8 cellular contexts compared by ENCODE assay signal in the genomic region with DNA sequence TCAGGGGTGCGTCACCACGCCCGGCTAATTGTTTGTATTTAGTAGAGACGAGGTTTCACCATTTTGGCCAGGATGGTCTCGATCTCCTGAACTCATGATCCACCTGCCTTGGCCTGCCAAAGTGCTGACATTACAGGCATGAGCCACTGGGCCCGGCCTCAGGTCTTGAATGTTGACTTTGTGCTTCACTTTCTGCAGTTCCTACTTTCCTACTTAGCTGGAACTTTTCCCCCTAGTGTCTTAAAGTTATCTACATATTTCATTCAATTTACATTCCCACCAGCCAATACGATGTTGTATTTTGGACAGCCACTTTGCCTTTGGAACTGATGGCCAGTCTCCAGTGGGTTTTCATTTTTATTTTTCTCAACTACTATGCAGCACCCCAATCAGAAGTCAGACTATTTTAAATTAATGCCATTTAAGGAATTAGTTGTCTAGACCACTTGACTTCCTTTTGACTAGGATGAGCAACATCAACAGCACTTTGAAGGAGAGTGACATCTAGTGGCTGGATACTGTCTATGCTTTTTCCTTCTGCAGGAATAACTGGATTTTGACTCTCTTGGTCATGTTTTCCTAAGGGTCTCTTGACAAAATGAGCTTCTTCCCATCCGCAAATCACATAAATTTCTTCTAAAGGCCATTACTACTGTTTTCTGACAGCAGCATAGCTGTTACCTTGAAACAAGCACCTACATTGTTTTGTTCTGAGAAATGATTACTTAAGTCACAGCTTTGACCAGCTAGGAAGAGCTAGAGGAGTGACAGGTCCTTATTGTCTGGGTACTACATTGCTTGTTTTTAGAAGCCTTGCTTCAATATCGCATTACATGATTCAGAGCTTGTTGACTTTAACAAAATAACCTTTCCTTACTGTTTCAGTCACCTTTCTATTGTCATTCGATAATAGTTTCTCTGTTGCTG.
DNase-seq lines count a peak whose midpoint lies in the region; ATAC-seq and TF ChIP-seq lines count a peak whose summit lies in the region.

No MANE protein-coding gene starts in this region.

- H3K27me3 Mint-ChIP-seq in H9 (ENCODE audit: low read depth) (no peaks in the 10 kb centered on the region), nephron progenitor cell (ENCODE audit: low read depth, poor library complexity) (peaks cover 3% of the 10 kb centered on the region)

- no peak overlapping the region for H4K8ac ChIP-seq in H9 (replicated peaks; ENCODE audit: insufficient read length, low read depth, low read length)

- TF ChIP-seq CTCF in H9 (conservative IDR thresholded peaks at IDR 0.05) (peak; percentile 90), fibroblast of lung (conservative IDR thresholded peaks at IDR 0.05 in 1 of 2, IDR thresholded peaks at IDR 0.05 in 1 of 2; ENCODE audit: low read depth in 1 of 2, low read length in 2 of 2) (peak; percentile 86 to 88), nephron progenitor cell (IDR thresholded peaks at IDR 0.05) (peak; percentile 83)

- no peak overlapping the region for H3K27ac ChIP-seq in H9 (ENCODE audit: insufficient read length, low read depth, low read length)
- no peak overlapping the region for H3K27ac ChIP-seq in fibroblast of lung (ENCODE audit: insufficient read depth, low read length)

- H3K36me3 Mint-ChIP-seq in activated naive CD4-positive, alpha-beta T cell treated with anti-CD3 and anti-CD28 coated beads, Interleukin-2, amount 50 U/mL, for 72 hours, result no peaks in the 10 kb centered on the region
- H3K36me3 Mint-ChIP-seq in H9 (ENCODE audit: insufficient read depth in 1 of 3, low read depth in 3 of 3) (no peaks in the 10 kb centered on the region), nephron progenitor cell (ENCODE audit: low read depth) (peaks cover 47% of the 10 kb centered on the region)

- H4K91ac ChIP-seq in H9 (ENCODE audit: insufficient read length, low read depth, low read length), result no peak overlapping the region

- H4K5ac ChIP-seq in H9 (ENCODE audit: insufficient read length, low read depth, low read length), result no peak overlapping the region

- H3K4me3 Mint-ChIP-seq in H9 (no peak overlapping the region), nephron progenitor cell (no peak overlapping the region)

- no peaks in the 10 kb centered on the region for H3K9me3 ChIP-seq in H9 (ENCODE audit: control insufficient read depth, low read depth, low read length)
- H3K9me3 ChIP-seq in fibroblast of lung (ENCODE audit: control insufficient read depth, insufficient read depth, low read depth, low read length), result no peaks in the 10 kb centered on the region

- H3K79me1 ChIP-seq in H9 (ENCODE audit: insufficient read depth, low read depth, low read length, poor library complexity, severe bottlenecking), result no peaks in the 10 kb centered on the region

- H4K20me1 ChIP-seq in H9 (ENCODE audit: control insufficient read depth, insufficient read depth, insufficient read length), result no peaks in the 10 kb centered on the region
- H4K20me1 ChIP-seq in fibroblast of lung (ENCODE audit: control insufficient read depth, extremely low read depth, insufficient read depth, low read length), result no peaks in the 10 kb centered on the region

- no peak overlapping the region for H3T11ph ChIP-seq in H9 (ENCODE audit: low read length)

- no peak overlapping the region for H3K56ac ChIP-seq in H9 (ENCODE audit: insufficient read length, low read depth, low read length)

- H2BK12ac ChIP-seq in H9 (ENCODE audit: insufficient read length, low read depth, low read length), result no peak overlapping the region

- H2AFZ ChIP-seq in H9 (ENCODE audit: low read length), result no peak overlapping the region
- H2AFZ ChIP-seq in fibroblast of lung (ENCODE audit: low read length), result no peak overlapping the region

- H3K4me3 ChIP-seq in fibroblast of lung (replicated peaks in 1 of 4; ENCODE audit: control extremely low read depth in 1 of 4, insufficient read depth in 1 of 4, low read depth in 3 of 4, low read length in 4 of 4), result no peak overlapping the region

- no peak overlapping the region for H2BK20ac ChIP-seq in H9 (ENCODE audit: low read depth, low read length, poor library complexity, severe bottlenecking)

- H3K36me3 ChIP-seq in fibroblast of lung (ENCODE audit: control insufficient read depth, insufficient read depth, low read length), result no peaks in the 10 kb centered on the region

- no CpG with 5 or more reads among the region's 10 CpGs for WGBS in H9 (ENCODE audit: extremely low coverage, insufficient read length, low lambda C conversion rate)

- no peak overlapping the region for H2AK5ac ChIP-seq in H9 (ENCODE audit: insufficient read length, low read length)

- H3K4me2 ChIP-seq in H9 (ENCODE audit: insufficient read depth, insufficient read length, low read length), result no peak overlapping the region
- no peak overlapping the region for H3K4me2 ChIP-seq in fibroblast of lung (ENCODE audit: extremely low read depth, insufficient read depth, low read length)

- H3K9ac ChIP-seq in H9 (ENCODE audit: extremely low read depth, insufficient read length, low read length), result no peak overlapping the region
- no peak overlapping the region for H3K9ac ChIP-seq in fibroblast of lung (ENCODE audit: insufficient read depth, low read length)

- H3K23ac ChIP-seq in H9 (ENCODE audit: insufficient read length, low read depth, low read length), result no peak overlapping the region

- H3K4ac ChIP-seq in H9 (ENCODE audit: low read depth, low read length), result no peak overlapping the region

- no peak overlapping the region for H2BK15ac ChIP-seq in H9 (ENCODE audit: low read depth, low read length)

- H3K79me2 ChIP-seq in H9 (ENCODE audit: insufficient read depth, low read length) (no peaks in the 10 kb centered on the region), fibroblast of lung (ENCODE audit: control insufficient read depth, insufficient read depth, low read length) (no peaks in the 10 kb centered on the region)

- peak; percentile 59 to 61 for ATAC-seq in activated naive CD4-positive, alpha-beta T cell treated with anti-CD3 and anti-CD28 coated beads, Interleukin-2, amount 50 U/mL, for 72 hours
- no peak for ATAC-seq in HG03460 (IDR thresholded peaks at IDR 0.05; ENCODE audit: unreplicated experiment)

- H3K14ac ChIP-seq in H9 (ENCODE audit: insufficient read depth, low read length), result no peak overlapping the region

- no peaks in the 10 kb centered on the region for H3K4me1 ChIP-seq in H9 (ENCODE audit: insufficient read depth, low read length)
- no peaks in the 10 kb centered on the region for H3K4me1 ChIP-seq in fibroblast of lung (ENCODE audit: control insufficient read depth, extremely low read depth, insufficient read depth, low read length)

- no peak overlapping the region for H3K18ac ChIP-seq in H9 (ENCODE audit: insufficient read length, low read depth, low read length)

- H2BK5ac ChIP-seq in H9 (ENCODE audit: insufficient read length, low read length), result no peak overlapping the region

- H3K27me3 ChIP-seq in H9 (ENCODE audit: insufficient read depth, low read length) (no peaks in the 10 kb centered on the region), fibroblast of lung (ENCODE audit: control insufficient read depth, insufficient read depth, low read length) (no peaks in the 10 kb centered on the region)

- peak in 1 of 2 donors; percentile 12 for DNase-seq in activated naive CD4-positive, alpha-beta T cell treated with anti-CD3 and anti-CD28 coated beads, Interleukin-2, amount 50 U/mL, for 72 hours (ENCODE audit: low spot score in 2 of 2)
- no peak for DNase-seq in activated naive CD4-positive, alpha-beta T cell treated with anti-CD3 and anti-CD28 coated beads, Interleukin-2, amount 50 U/mL, for 16 hours
- DNase-seq in H9 (no peak), NAMALWA (ENCODE audit: low spot score) (peak; percentile 70), SW 1271 (lab: John Stamatoyannopoulos, UW) (peak; percentile 6 to 78), fibroblast of lung (ENCODE audit: low read depth in 2 of 2) (peak; percentile 65 to 83), nephron progenitor cell (peak; percentile 25)

- no peak overlapping the region for H2BK120ac ChIP-seq in H9 (ENCODE audit: low read depth, low read length, poor library complexity, severe bottlenecking)

- H3K4me1 Mint-ChIP-seq in H9 (peaks cover 0 to 2% of the 10 kb centered on the region in 2 experiments; a peak in 2 of 4 replicates), nephron progenitor cell (peaks cover 30% of the 10 kb centered on the region)

- H3K9me3 Mint-ChIP-seq in activated naive CD4-positive, alpha-beta T cell treated with anti-CD3 and anti-CD28 coated beads, Interleukin-2, amount 50 U/mL, for 72 hours, result no peaks in the 10 kb centered on the region
- H3K9me3 Mint-ChIP-seq in H9, result no peaks in the 10 kb centered on the region
- no peaks in the 10 kb centered on the region for H3K9me3 Mint-ChIP-seq in nephron progenitor cell

- H3K23me2 ChIP-seq in H9 (ENCODE audit: insufficient read length, low read depth, low read length, poor library complexity, severe bottlenecking), result no peaks in the 10 kb centered on the region

- no peak overlapping the region for H3K27ac Mint-ChIP-seq in activated naive CD4-positive, alpha-beta T cell treated with anti-CD3 and anti-CD28 coated beads, Interleukin-2, amount 50 U/mL, for 72 hours
- H3K27ac Mint-ChIP-seq in H9, result no peak overlapping the region; a peak in 2 of 7 replicates
- peak overlapping the region; percentile 49 for H3K27ac Mint-ChIP-seq in nephron progenitor cell

Comparison
In these comparisons a context has a peak if more than half of its experiments do, and no peak if none do; other contexts are left out.
1. DNase-seq: peak in NAMALWA (single experiment), SW 1271 (2 of 2), fibroblast of lung (2 of 2) and nephron progenitor cell (single experiment); none in activated naive CD4-positive, alpha-beta T cell treated with anti-CD3 and anti-CD28 coated beads, Interleukin-2, amount 50 U/mL, for 16 hours (single experiment) and H9 (single experiment).
2. Peak in every context shown above with its lines, with median percentiles within 50 percentile points of each other: CTCF ChIP-seq.